ENCODE assay signal across 11 cellular contexts in the genomic region with DNA sequence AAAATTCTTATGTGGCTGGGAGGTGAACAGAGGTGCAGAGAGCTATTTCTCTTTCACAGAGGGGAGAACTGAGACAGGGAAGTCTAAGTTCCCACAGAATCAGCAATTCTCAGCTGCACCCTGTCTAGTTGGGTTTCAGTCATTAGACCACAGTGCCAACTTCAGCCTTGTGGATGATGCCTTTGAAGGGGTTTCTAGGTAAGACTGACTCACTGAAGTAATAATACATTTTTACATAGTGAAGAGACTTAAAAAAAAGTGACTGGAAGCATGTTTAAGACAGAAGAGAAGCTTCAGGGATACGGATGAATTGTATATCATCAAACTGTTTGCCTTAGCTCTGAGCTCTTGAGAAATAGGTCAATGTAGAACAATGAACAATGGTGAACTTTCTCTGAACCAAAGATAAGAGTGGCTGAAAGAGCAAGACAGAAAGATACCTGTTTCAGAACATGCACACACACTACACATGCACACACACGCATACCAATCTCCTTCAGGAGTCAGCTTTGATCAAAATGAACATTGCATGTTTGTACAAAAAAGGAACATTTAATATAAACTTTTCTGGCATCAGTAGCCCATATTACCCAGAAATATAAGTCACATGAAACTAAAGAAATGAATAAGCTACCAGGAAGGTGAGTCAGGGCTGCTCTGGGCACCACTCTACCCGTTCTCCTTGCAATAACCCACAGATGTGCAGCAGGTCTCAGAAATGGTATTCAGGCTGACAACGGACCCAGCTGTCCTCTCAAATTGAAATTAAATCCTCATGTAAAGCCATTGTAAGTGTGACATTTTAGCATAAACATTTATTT. TPM values are rescaled to one million over a fixed set of nuclear protein-coding genes. Genes with fewer than 3 reads are reported as not detected.
DNase-seq lines count a peak whose midpoint lies in the region; ATAC-seq, FAIRE-seq and TF ChIP-seq lines count a peak whose summit lies in the region.
"Had no signal": no experiment of that assay in that cellular context is flagged by ENCODE, and none has a peak within 500 bp of the region (broad histone marks: within the 10 kb centered on the region; RNA-seq: fewer than 3 reads in every experiment).

No MANE protein-coding gene starts in this region.

- WGBS in H1 (ENCODE audit: extremely low coverage in 1 of 2, insufficient coverage in 1 of 2, insufficient read length in 1 of 2, insufficient replicate concordance in 2 of 2, low coverage in 1 of 2, low lambda C conversion rate in 2 of 2, missing lambda C conversion rate in 1 of 2), 2 experiments, result 94% methylated on average over 4 of the region's 4 CpGs; no CpG with 5 or more reads in 1 of the 2 experiments

- H3K4me2 ChIP-seq in H1 (ENCODE audit: insufficient read depth in 1 of 2, low read depth in 2 of 2, low read length in 2 of 2), result no peak overlapping the region

- no peaks in the 10 kb centered on the region for H3K36me3 ChIP-seq in RWPE2 (ENCODE audit: low read depth)
- no peaks in the 10 kb centered on the region for H3K36me3 ChIP-seq in H1 (ENCODE audit: control insufficient read depth in 2 of 4, insufficient read depth in 4 of 4, low read length in 3 of 4)
- no peaks in the 10 kb centered on the region for H3K36me3 ChIP-seq in SJCRH30

- CTCF ChIA-PET in H1 (lab: Charles Lee; ENCODE audit: partially characterized antibody), result interaction anchor here (0.9 to 4.1 kb wide), 4 partner anchors 10 to 56 kb away, joined by 3 to 34 read pairs (median 4); partner anchors contain the start of gene FYB1

- H3K9me3 ChIP-seq in RWPE2 (ENCODE audit: severe bottlenecking) (no peaks in the 10 kb centered on the region), H1 (ENCODE audit: insufficient read depth in 2 of 2, low read depth in 1 of 2, low read length in 1 of 2) (no peaks in the 10 kb centered on the region), SJCRH30 (replicated peaks) (no peaks in the 10 kb centered on the region)

- H3K27me3 Mint-ChIP-seq in stimulated activated naive CD8-positive, alpha-beta T cell treated with anti-CD3 and anti-CD28 coated beads, Interleukin-15, Interleukin-2, amounts not matched to agents 100 ng/mL and 50 ng/mL, for 24 hours, result no peaks in the 10 kb centered on the region

- H3K27ac Mint-ChIP-seq in stimulated activated naive CD8-positive, alpha-beta T cell treated with anti-CD3 and anti-CD28 coated beads, Interleukin-15, Interleukin-2, amounts not matched to agents 100 ng/mL and 50 ng/mL, for 24 hours, result peak overlapping the region; percentile 96
- H3K27ac Mint-ChIP-seq: naive B cell had no signal

- no peaks in the 10 kb centered on the region for H3K23me2 ChIP-seq in H1 (ENCODE audit: low read depth, low read length)

- peak overlapping the region; percentile 75 for H3K4me3 Mint-ChIP-seq in stimulated activated naive CD8-positive, alpha-beta T cell treated with anti-CD3 and anti-CD28 coated beads, Interleukin-15, Interleukin-2, amounts not matched to agents 100 ng/mL and 50 ng/mL, for 24 hours
- H3K4me3 Mint-ChIP-seq: naive B cell had no signal

- H2AFZ ChIP-seq in H1 (ENCODE audit: low read length), result 0 out of 2 replicates have a peak overlapping the region, but pooled peaks have one; percentile 43

- H2AK5ac ChIP-seq in H1 (ENCODE audit: low read depth, low read length), result no peak overlapping the region

- peak; percentile 54 for DNase-seq in activated naive CD4-positive, alpha-beta T cell treated with Interleukin-2 at 50 U/mL for 16 hours
- no peak for DNase-seq in activated naive CD4-positive, alpha-beta T cell (lab: John Stamatoyannopoulos, UW)
- DNase-seq in RWPE2 (ENCODE audit: low spot score), result no peak
- DNase-seq in H1 (ENCODE audit: low read depth in 1 of 2, low spot score in 2 of 2), result no peak
- DNase-seq in NCI-H1092 (lab: John Stamatoyannopoulos, UW), result no peak
- DNase-seq in SJCRH30, result no peak
- DNase-seq in SK-N-DZ (ENCODE audit: low spot score), result no peak
- DNase-seq: naive B cell, NCI-H510A treated with DMSO at 0.1 percent for 48 hours had no signal

- no peak overlapping the region for H4K5ac ChIP-seq in H1 (ENCODE audit: insufficient read length, low read depth, low read length)

- peaks cover 18% of the 10 kb centered on the region for H3K4me1 Mint-ChIP-seq in stimulated activated naive CD8-positive, alpha-beta T cell treated with anti-CD3 and anti-CD28 coated beads, Interleukin-15, Interleukin-2, amounts not matched to agents 100 ng/mL and 50 ng/mL, for 24 hours (ENCODE audit: low read depth)
- H3K4me1 Mint-ChIP-seq: naive B cell had no signal

- H2BK120ac ChIP-seq in H1 (replicated peaks; ENCODE audit: low read depth, low read length), result no peak overlapping the region

- peaks cover 11% of the 10 kb centered on the region for H3K4me1 ChIP-seq in RWPE2 (ENCODE audit: insufficient read depth, poor library complexity, severe bottlenecking)
- no peaks in the 10 kb centered on the region for H3K4me1 ChIP-seq in H1 (replicated peaks in 1 of 4; ENCODE audit: control insufficient read depth in 3 of 4, insufficient read depth in 4 of 4, low read length in 3 of 4)
- H3K4me1 ChIP-seq in SJCRH30, result no peaks in the 10 kb centered on the region

- H3K27me3 ChIP-seq in RWPE2 (ENCODE audit: insufficient read depth, poor library complexity, severe bottlenecking) (no peaks in the 10 kb centered on the region), H1 (replicated peaks in 1 of 4; ENCODE audit: control insufficient read depth in 3 of 4, extremely low read depth in 1 of 4, insufficient read depth in 3 of 4, low read length in 3 of 4) (no peaks in the 10 kb centered on the region), SJCRH30 (no peaks in the 10 kb centered on the region)

- H4K20me1 ChIP-seq in H1 (replicated peaks in 1 of 2; ENCODE audit: control insufficient read depth in 1 of 2, insufficient read depth in 2 of 2, low read length in 2 of 2), result no peaks in the 10 kb centered on the region

- H2BK5ac ChIP-seq in H1 (ENCODE audit: low read depth, low read length), result no peak overlapping the region

- no peak for TF ChIP-seq RAD21 in H1 (IDR thresholded peaks at IDR 0.05 in 1 of 2, conservative IDR thresholded peaks at IDR 0.05 in 1 of 2; ENCODE audit: low read depth in 2 of 2, low read length in 2 of 2)

- H2BK20ac ChIP-seq in H1 (ENCODE audit: low read length), result no peak overlapping the region

- no peaks in the 10 kb centered on the region for H3K9me3 Mint-ChIP-seq in stimulated activated naive CD8-positive, alpha-beta T cell treated with anti-CD3 and anti-CD28 coated beads, Interleukin-15, Interleukin-2, amounts not matched to agents 100 ng/mL and 50 ng/mL, for 24 hours

- H3K79me2 ChIP-seq in H1 (ENCODE audit: control insufficient read depth in 1 of 2, insufficient read depth in 2 of 2, low read length in 2 of 2), result no peaks in the 10 kb centered on the region

- no peak overlapping the region for H2BK15ac ChIP-seq in H1 (ENCODE audit: low read length)

- no peaks in the 10 kb centered on the region for H3K36me3 Mint-ChIP-seq in stimulated activated naive CD8-positive, alpha-beta T cell treated with anti-CD3 and anti-CD28 coated beads, Interleukin-15, Interleukin-2, amounts not matched to agents 100 ng/mL and 50 ng/mL, for 24 hours (ENCODE audit: low read depth)
- H3K36me3 Mint-ChIP-seq: naive B cell had no signal

- TF ChIP-seq CTCF in RWPE2 (IDR thresholded peaks at IDR 0.05; ENCODE audit: poor library complexity, severe bottlenecking), result no peak
- TF ChIP-seq CTCF in H1 (IDR thresholded peaks at IDR 0.05; ENCODE audit: control extremely low read depth in 1 of 3, insufficient read depth in 1 of 3, low read depth in 1 of 3, low read length in 3 of 3), result no peak

- no peak overlapping the region for H3K4ac ChIP-seq in H1 (replicated peaks; ENCODE audit: insufficient read length, low read depth, low read length)

- H3K23ac ChIP-seq in H1 (ENCODE audit: insufficient read length), result no peak overlapping the region

- no peak overlapping the region for H4K91ac ChIP-seq in H1 (replicated peaks; ENCODE audit: insufficient read length, low read length)

- no peak for FAIRE-seq in H1 (lab: Jason Lieb, UNC)

- H4K8ac ChIP-seq in H1 (ENCODE audit: extremely low read depth, insufficient read depth, low read length), result no peak overlapping the region

- H3K9ac ChIP-seq in H1 (replicated peaks in 1 of 4; ENCODE audit: extremely low read depth in 1 of 4, low read depth in 3 of 4, low read length in 3 of 4), result no peak overlapping the region

- no peaks in the 10 kb centered on the region for H3K79me1 ChIP-seq in H1 (ENCODE audit: low read depth, low read length)

- H3K18ac ChIP-seq in H1 (ENCODE audit: extremely low read depth, low read length), result no peak overlapping the region

- H3K27ac ChIP-seq in RWPE2 (ENCODE audit: poor library complexity, severe bottlenecking) (peak overlapping the region; percentile 41), H1 (ENCODE audit: low read depth, low read length) (no peak overlapping the region), SJCRH30 (no peak overlapping the region)

- no peak overlapping the region for H2BK12ac ChIP-seq in H1 (ENCODE audit: low read depth, low read length)

- TF ChIP-seq POLR2A in H1 (IDR thresholded peaks at IDR 0.05; ENCODE audit: control extremely low read depth in 1 of 2, low read depth in 2 of 2, low read length in 2 of 2), result no peak

- no peak overlapping the region for H3K14ac ChIP-seq in H1 (ENCODE audit: insufficient read length)

- POLR2A ChIA-PET in H1 (lab: Charles Lee; ENCODE audit: partially characterized antibody), result no interaction called here

- TF ChIP-seq EP300 in H1 (IDR thresholded peaks at IDR 0.05; ENCODE audit: borderline replicate concordance in 1 of 2, low read depth in 2 of 2, low read length in 2 of 2), result no peak

- no peak overlapping the region for H3K56ac ChIP-seq in H1 (replicated peaks; ENCODE audit: insufficient read length, low read depth, low read length)

- H3K4me3 ChIP-seq in RWPE2 (ENCODE audit: severe bottlenecking) (no peak overlapping the region), H1 (ENCODE audit: extremely low read depth in 1 of 4, insufficient read depth in 2 of 4, low read depth in 3 of 4, low read length in 4 of 4) (no peak overlapping the region), SJCRH30 (no peak overlapping the region)

- ATAC-seq in RWPE2 (ENCODE audit: low read depth), result peak; percentile 96

TF ChIP-seq in H1, 55 proteins besides CTCF, POLR2A, EP300 and RAD21 (continues in another document):
- no peak for TF ChIP-seq JUND (IDR thresholded peaks at IDR 0.05; ENCODE audit: low read length)
- no peak for TF ChIP-seq SUZ12 (IDR thresholded peaks at IDR 0.05; ENCODE audit: low read length)

RNA-seq across cellular contexts. Expression of gene FYB1, which starts 12.6 kb away (rescaled TPM):
- not detected in 2 replicates for total RNA-seq in H1 (2021; fragmentation: NEBNext Ultra II Directional; extraction: Animal tissue kit (Norgen Biotek cat#: 25700))
- polyA plus RNA-seq in H1 (2011; rRNA removed), result not detected in 2 replicates
- polyA plus RNA-seq in H1 (2011; cell fraction: cytosol; rRNA removed), result not detected
- not detected for polyA plus RNA-seq in H1 (2011; cell fraction: nucleus; rRNA removed)
- not detected in 4 replicates for polyA plus RNA-seq in H1 (2012, experiment 1 of 2)
- polyA plus RNA-seq in H1 (2012, experiment 2 of 2), result not detected
- polyA plus RNA-seq in H1 (2013, experiment 1 of 2), result not detected
- polyA plus RNA-seq in H1 (2013, experiment 2 of 2), result not detected
- not detected in 2 replicates for polyA minus RNA-seq in H1 (2011; rRNA and poly(A)+ RNA removed)
- polyA minus RNA-seq in H1 (2011; cell fraction: cytosol; rRNA and poly(A)+ RNA removed), result not detected
- polyA minus RNA-seq in H1 (2011; cell fraction: nucleus; rRNA and poly(A)+ RNA removed), result not detected
- total RNA-seq in SJCRH30 (2014; rRNA removed; shearing (Covaris generic)), result 0.05 TPM in 1 of 2 replicates, not detected in the other
- not detected in 2 replicates for polyA plus RNA-seq in SK-N-DZ (2014; cell fraction: cytosol; rRNA removed)
- not detected in 2 replicates for polyA plus RNA-seq in SK-N-DZ (2014; cell fraction: nucleus; rRNA removed)
- total RNA-seq: epithelial cell of proximal tubule had no signal
